ENCODE assay signal across 9 cellular contexts in genomic region chr4:145130788-145131398, GRCh38. TPM values are rescaled to one million over a fixed set of nuclear protein-coding genes. Genes with fewer than 3 reads are reported as not detected.
DNase-seq lines count a peak whose midpoint lies in the region; ATAC-seq and TF ChIP-seq lines count a peak whose summit lies in the region.
"Had no signal": no experiment of that assay in that cellular context is flagged by ENCODE, and none has a peak within 500 bp of the region (broad histone marks: within the 10 kb centered on the region; RNA-seq: fewer than 3 reads in every experiment).

No MANE protein-coding gene starts in this region.

- no peaks in the 10 kb centered on the region for H3K9me3 Mint-ChIP-seq in CD8-positive, alpha-beta memory T cell
- H3K9me3 Mint-ChIP-seq in natural killer cell (no peaks in the 10 kb centered on the region), Caco-2 (ENCODE audit: unreplicated experiment) (no peaks in the 10 kb centered on the region)

- no peak overlapping the region for H3K27ac ChIP-seq in CD8-positive, alpha-beta memory T cell (ENCODE audit: low read depth, low read length)

- H3K4me1 ChIP-seq in CD8-positive, alpha-beta memory T cell (ENCODE audit: insufficient read depth, low read length) = peaks cover 5% of the 10 kb centered on the region
- H3K4me1 ChIP-seq in Caco-2 = no peaks in the 10 kb centered on the region

- POLR2A ChIA-PET in CD8-positive, alpha-beta memory T cell (lab: Charles Lee) = interaction anchor here (1.3 kb wide), 1 partner anchor 48 kb away, joined by 3 read pairs; no protein-coding TSS in a partner anchor
- POLR2A ChIA-PET in Caco-2 (lab: Charles Lee) = interaction anchor here (0.5 kb wide), 1 partner anchor 51 kb away, joined by 5 read pairs; no protein-coding TSS in a partner anchor

- no peak for DNase-seq in CD8-positive, alpha-beta memory T cell
- peak; percentile 67 for DNase-seq in LHCN-M2 (ENCODE audit: low read depth)
- peak; percentile 89 for DNase-seq in astrocyte of the spinal cord (ENCODE audit: low read depth, low spot score)
- no peak for DNase-seq in natural killer cell
- DNase-seq in Caco-2 = no peak
- DNase-seq in NK-92 (lab: John Stamatoyannopoulos, UW; ENCODE audit: unreplicated experiment) = no peak
- DNase-seq: islet precursor cell had no signal

- CTCF ChIA-PET in CD8-positive, alpha-beta memory T cell (lab: Charles Lee) = no interaction called here
- CTCF ChIA-PET in Caco-2 (lab: Charles Lee) = no interaction called here

- peak overlapping the region; percentile 4 to 91 (median 58) for H3K27ac Mint-ChIP-seq in CD8-positive, alpha-beta memory T cell
- H3K27ac Mint-ChIP-seq in natural killer cell = peak overlapping the region; percentile 27 to 82
- H3K27ac Mint-ChIP-seq in Caco-2 (ENCODE audit: unreplicated experiment) = no peak overlapping the region

- peaks cover 4 to 60% (median 7%) of the 10 kb centered on the region in 3 donors for H3K36me3 Mint-ChIP-seq in CD8-positive, alpha-beta memory T cell
- H3K36me3 Mint-ChIP-seq in natural killer cell (peaks cover 10% of the 10 kb centered on the region), Caco-2 (ENCODE audit: insufficient read depth, unreplicated experiment) (peaks cover 56% of the 10 kb centered on the region)

- in situ Hi-C loops in astrocyte of the spinal cord (cut with HindIII; ENCODE audit: low sequenced_read_pairs) = no loop called here

- H3K36me3 ChIP-seq in CD8-positive, alpha-beta memory T cell (ENCODE audit: insufficient read depth, low read length) = peaks cover 9% of the 10 kb centered on the region
- no peaks in the 10 kb centered on the region for H3K36me3 ChIP-seq in Caco-2 (ENCODE audit: control insufficient read depth, insufficient read depth, low read length)

- no peak for TF ChIP-seq CTCF in astrocyte of the spinal cord (IDR thresholded peaks at IDR 0.05; ENCODE audit: low read depth, low read length)
- no peak for TF ChIP-seq CTCF in natural killer cell (IDR thresholded peaks at IDR 0.05)
- no peak for TF ChIP-seq CTCF in Caco-2 (IDR thresholded peaks at IDR 0.05; ENCODE audit: insufficient read depth in 1 of 2, low read depth in 1 of 2, low read length in 1 of 2, severe bottlenecking in 1 of 2, unreplicated experiment in 1 of 2)

- H3K4me1 Mint-ChIP-seq in CD8-positive, alpha-beta memory T cell = peaks cover 31 to 58% (median 56%) of the 10 kb centered on the region in 3 donors
- H3K4me1 Mint-ChIP-seq in natural killer cell (peaks cover 16 to 29% of the 10 kb centered on the region in 2 donors), Caco-2 (ENCODE audit: low read depth, unreplicated experiment) (no peaks in the 10 kb centered on the region)

- no peaks in the 10 kb centered on the region for H3K9me3 ChIP-seq in CD8-positive, alpha-beta memory T cell (ENCODE audit: low read length)
- H3K9me3 ChIP-seq in Caco-2 = no peaks in the 10 kb centered on the region

- H3K4me3 Mint-ChIP-seq in CD8-positive, alpha-beta memory T cell = no peak overlapping the region
- H3K4me3 Mint-ChIP-seq in natural killer cell = no peak overlapping the region
- H3K4me3 Mint-ChIP-seq in Caco-2 (ENCODE audit: unreplicated experiment) = no peak overlapping the region

- BruUV-seq in Caco-2 (replicated peaks; lab: Mats Ljungman, UMichigan) = no TSS peak

- no peaks in the 10 kb centered on the region for H3K27me3 ChIP-seq in CD8-positive, alpha-beta memory T cell (ENCODE audit: insufficient read depth, low read length, poor library complexity, severe bottlenecking)
- H3K27me3 ChIP-seq in Caco-2 (replicated peaks; ENCODE audit: control insufficient read depth, insufficient read depth, low read length) = no peaks in the 10 kb centered on the region

- H3K27me3 Mint-ChIP-seq in CD8-positive, alpha-beta memory T cell = peaks cover 0 to 2% of the 10 kb centered on the region in 2 donors
- H3K27me3 Mint-ChIP-seq in natural killer cell (ENCODE audit: low read depth in 2 of 2) = no peaks in the 10 kb centered on the region
- no peaks in the 10 kb centered on the region for H3K27me3 Mint-ChIP-seq in Caco-2 (ENCODE audit: insufficient read depth, unreplicated experiment)

- no peak overlapping the region for H3K4me3 ChIP-seq in CD8-positive, alpha-beta memory T cell (ENCODE audit: low read length)
- H3K4me3 ChIP-seq in astrocyte of the spinal cord (ENCODE audit: low read depth, low read length) (no peak overlapping the region), Caco-2 (ENCODE audit: low read depth, low read length) (no peak overlapping the region)

- intact Hi-C loops in natural killer cell (cut with micrococcal nuclease) = no loop called here
- intact Hi-C loops in Caco-2 (cut with micrococcal nuclease; ENCODE audit: unreplicated experiment) = no loop called here

- no peak for ATAC-seq in natural killer cell
- ATAC-seq in HG03280 (IDR thresholded peaks at IDR 0.05; ENCODE audit: unreplicated experiment) = no peak
- no peak for ATAC-seq in GM19452 (IDR thresholded peaks at IDR 0.05; ENCODE audit: unreplicated experiment)

RNA-seq across cellular contexts. Expression of gene ABCE1, which starts 32.8 kb away (rescaled TPM):
- total RNA-seq in CD8-positive, alpha-beta memory T cell = 100 to 1,000 TPM; 170 to 179 TPM
- 59.7 TPM for polyA plus RNA-seq in CD8-positive, alpha-beta memory T cell
- total RNA-seq in LHCN-M2 (2014; rRNA removed) = 183 and 197 TPM in 2 replicates
- polyA plus RNA-seq in LHCN-M2 (2012) = 37.9 TPM
- 10 to 100 TPM; 25.8 to 33.8 (median 31.7) TPM for total RNA-seq in natural killer cell
- total RNA-seq in Caco-2 (2022) = 96.7 and 100 TPM in 2 replicates

RNA-seq across cellular contexts. Expression of gene ANAPC10, which starts 32.9 kb away (rescaled TPM):
- total RNA-seq in CD8-positive, alpha-beta memory T cell = 10 to 100 TPM; 26.0 to 26.8 TPM
- polyA plus RNA-seq in CD8-positive, alpha-beta memory T cell = 39.0 TPM
- total RNA-seq in LHCN-M2 (2014; rRNA removed) = 26.2 and 41.6 TPM in 2 replicates
- polyA plus RNA-seq in LHCN-M2 (2012) = 11.9 TPM
- 10 to 100 TPM; 27.9 to 37.7 (median 37.7) TPM for total RNA-seq in natural killer cell
- total RNA-seq in Caco-2 (2022) = 24.2 and 26.9 TPM in 2 replicates

RNA-seq across cellular contexts. Expression of gene OTUD4, which starts 49.5 kb away (rescaled TPM):
- 10 to 100 TPM; 68.0 to 68.1 TPM for total RNA-seq in CD8-positive, alpha-beta memory T cell
- 17.4 TPM for polyA plus RNA-seq in CD8-positive, alpha-beta memory T cell
- total RNA-seq in LHCN-M2 (2014; rRNA removed) (19.2 and 31.7 TPM in 2 replicates), natural killer cell (10 to 100 TPM; 60.0 to 73.3 (median 71.6) TPM), Caco-2 (2022) (32.8 and 34.5 TPM in 2 replicates)
- 7.0 TPM for polyA plus RNA-seq in LHCN-M2 (2012)

Comparison
In these comparisons a context has a peak if more than half of its experiments do, and no peak if none do; other contexts are left out.
1. DNase-seq: peak in LHCN-M2 (single experiment) and astrocyte of the spinal cord (single experiment); none in CD8-positive, alpha-beta memory T cell (0 of 5), natural killer cell (single experiment), Caco-2 (0 of 2) and NK-92 (single experiment).